In genomic region chr5:149960272-149961185, GRCh38 we compare ENCODE assay signal across 8 cellular contexts. TPM values are rescaled to one million over a fixed set of nuclear protein-coding genes. Genes with fewer than 3 reads are reported as not detected.
DNase-seq lines count a peak whose midpoint lies in the region; ATAC-seq, FAIRE-seq and TF ChIP-seq lines count a peak whose summit lies in the region.

Gene SLC26A2 (plus strand): TSS chr5:149960758. CDS start chr5:149977653, 16,895 bp downstream.

- ATAC-seq in GM19351 (IDR thresholded peaks at IDR 0.05; ENCODE audit: unreplicated experiment) (peak; percentile 99), HG03521 (IDR thresholded peaks at IDR 0.05; ENCODE audit: unreplicated experiment) (peak; percentile 100), HepG2 (peak; percentile 99)

- peak; percentile 17; the same call in 1 of the 2 replicates for TF ChIP-seq CTCF in HepG2 (CRISPR knock-in tag; IDR thresholded peaks at IDR 0.05)

- peak within 1 kb of the TSS; percentile 57 for H3K9ac ChIP-seq in HepG2 (ENCODE audit: insufficient read depth, low read depth, low read length)

- no peaks in the 10 kb centered on the region for H3K36me3 ChIP-seq in HepG2 (replicated peaks in 1 of 2; ENCODE audit: control insufficient read depth in 1 of 2, insufficient read depth in 2 of 2, low read length in 2 of 2)

- no peaks in the 10 kb centered on the region for H4K20me1 ChIP-seq in HepG2 (ENCODE audit: insufficient read depth, low read length)

- H3K79me2 ChIP-seq in HepG2 (ENCODE audit: insufficient read depth, low read length), result no peaks in the 10 kb centered on the region

- no peaks in the 10 kb centered on the region for H3K9me3 ChIP-seq in HepG2 (ENCODE audit: low read length)

- TF ChIP-seq POLR2A in HepG2 (IDR thresholded peaks at IDR 0.05; ENCODE audit: insufficient read depth in 1 of 2, low read depth in 2 of 2, low read length in 2 of 2), result peak; percentile 85 to 91

- peak within 1 kb of the TSS; percentile 52 for H3K27ac ChIP-seq in HepG2 (ENCODE audit: extremely low read length, insufficient read depth, low read length)

- H3K4me2 ChIP-seq in HepG2 (ENCODE audit: low read depth, low read length), result peak within 1 kb of the TSS; percentile 91

- CTCF ChIA-PET in HepG2 (lab: Yijun Ruan, JAX; ENCODE audit: low intra/inter-chr PET ratio, low total read pairs), result interaction anchor here (1.0 to 2.5 kb wide), 3 partner anchors 9 to 123 kb away, joined by 5 to 10 read pairs (median 6); no protein-coding TSS in a partner anchor

- peak within 1 kb of the TSS; percentile 51 to 77 (median 69) for H3K4me3 ChIP-seq in HepG2 (replicated peaks in 1 of 3; ENCODE audit: insufficient read depth in 1 of 3, low read depth in 2 of 3, low read length in 3 of 3)

- BruUV-seq in HepG2 (replicated peaks; lab: Mats Ljungman, UMichigan), result TSS peak; percentile 77

- in situ Hi-C loops in HepG2 (cut with HindIII; ENCODE audit: extremely low pct_ligation_motif_present, low pct_unique_long_range_greater_than_20kb), result no loop called here

- H3K4me1 ChIP-seq in HepG2 (ENCODE audit: insufficient read depth, low read length), result peaks cover 50% of the 10 kb centered on the region

- TF ChIP-seq EP300 in HepG2 (IDR thresholded peaks at IDR 0.05; ENCODE audit: low read depth in 2 of 2, low read length in 2 of 2) (no peak), HepG2 (CRISPR knock-in tag; IDR thresholded peaks at IDR 0.05; ENCODE audit: borderline replicate concordance) (no peak)

- peak; percentile 77 to 99 (median 94) for DNase-seq in C1 segment of cervical spinal cord (lab: John Stamatoyannopoulos, UW)
- peak; percentile 98 for DNase-seq in NCI-H748 (lab: John Stamatoyannopoulos, UW; ENCODE audit: unreplicated experiment)
- DNase-seq in activated CD4-positive, alpha-beta T cell treated with anti-CD3 and anti-CD28 coated beads, Interleukin-2, amount 50 U/mL, for 24 hours (ENCODE audit: low read depth in 1 of 2, low spot score in 1 of 2), result peak; percentile 76 to 92
- DNase-seq in dermis blood vessel endothelial cell, result peak; percentile 98
- peak; percentile 92 for DNase-seq in HepG2 (ENCODE audit: low spot score)
- peak; percentile 93 for DNase-seq in stimulated activated CD4-positive, alpha-beta T cell treated with anti-CD3 and anti-CD28 coated beads, Interleukin-4, amount 100 ng/mL, for 1 hour

- peak; percentile 48; the same call in 1 of the 2 replicates for TF ChIP-seq RAD21 in HepG2 (CRISPR knock-in tag; IDR thresholded peaks at IDR 0.05)

- WGBS in HepG2 (ENCODE audit: low lambda C conversion rate), result 2% methylated on average over 17 of the region's 84 CpGs

- peak within 1 kb of the TSS; percentile 20 for H2AFZ ChIP-seq in HepG2 (ENCODE audit: low read length)

- intact Hi-C loops in HepG2 (cut with micrococcal nuclease; ENCODE audit: unreplicated experiment), result loop anchor here (1.0 to 2.0 kb wide), 2 partner anchors 28 to 30 kb away; no protein-coding TSS in a partner anchor

- no peaks in the 10 kb centered on the region for H3K27me3 ChIP-seq in HepG2 (ENCODE audit: control insufficient read depth in 1 of 2, insufficient read depth in 2 of 2, low read length in 2 of 2)

- peak; percentile 15 for FAIRE-seq in HepG2 (lab: Jason Lieb, UNC)

- POLR2A ChIA-PET in HepG2 (lab: Yijun Ruan, JAX), result interaction anchor here (0.7 to 3.4 kb wide), 13 partner anchors 9 to 509 kb away, joined by 3 to 17 read pairs (median 4); partner anchors contain the start of genes HMGXB3 and TIGD6

TF ChIP-seq in HepG2, 621 proteins besides CTCF, POLR2A, EP300 and RAD21 (continues in another document):
- TF ChIP-seq PBX3 (CRISPR knock-in tag; IDR thresholded peaks at IDR 0.05; ENCODE audit: borderline replicate concordance), result peak; percentile 96; the same call in 1 of the 2 replicates
- no peak for TF ChIP-seq FIP1L1 (IDR thresholded peaks at IDR 0.05; ENCODE audit: borderline replicate concordance, insufficient read depth, low read depth, low read length)
- TF ChIP-seq ZNF253 (CRISPR knock-in tag; IDR thresholded peaks at IDR 0.05; ENCODE audit: borderline replicate concordance), result no peak
- TF ChIP-seq HMGXB3 (CRISPR knock-in tag; IDR thresholded peaks at IDR 0.05; ENCODE audit: borderline replicate concordance), result no peak
- TF ChIP-seq KDM4B (CRISPR knock-in tag; IDR thresholded peaks at IDR 0.05), result peak; percentile 77
- no peak for TF ChIP-seq ZNF564 (CRISPR knock-in tag; IDR thresholded peaks at IDR 0.05)
- TF ChIP-seq NFATC3 (CRISPR knock-in tag; IDR thresholded peaks at IDR 0.05), result no peak
- TF ChIP-seq MED1 (CRISPR knock-in tag; IDR thresholded peaks at IDR 0.05), result peak; percentile 16; the same call in 1 of the 2 replicates
- TF ChIP-seq ZNF558 (CRISPR knock-in tag; IDR thresholded peaks at IDR 0.05; ENCODE audit: borderline replicate concordance), result peak; percentile 83; the same call in 1 of the 2 replicates
- no peak for TF ChIP-seq JUN (CRISPR knock-in tag; IDR thresholded peaks at IDR 0.05)
- TF ChIP-seq ZNF543 (CRISPR knock-in tag; IDR thresholded peaks at IDR 0.05), result 0 out of 2 replicates have a peak, but pooled peaks have one; percentile 51
- no peak for TF ChIP-seq NR2F1 (CRISPR knock-in tag; IDR thresholded peaks at IDR 0.05)
- TF ChIP-seq MAZ (IDR thresholded peaks at IDR 0.05; ENCODE audit: borderline replicate concordance, low read depth, low read length), result no peak
- TF ChIP-seq MAZ (CRISPR knock-in tag; IDR thresholded peaks at IDR 0.05; ENCODE audit: low read depth), result peak; percentile 27; the same call in 1 of the 2 replicates
- TF ChIP-seq ZNF343 (CRISPR knock-in tag; IDR thresholded peaks at IDR 0.05), result no peak
- no peak for TF ChIP-seq FOXK2 (IDR thresholded peaks at IDR 0.05)
- TF ChIP-seq RAD51 (IDR thresholded peaks at IDR 0.05; ENCODE audit: borderline replicate concordance), result peak; percentile 95

RNA-seq across cellular contexts. Expression of gene SLC26A2, which starts in this region (rescaled TPM):
- total RNA-seq in dermis blood vessel endothelial cell (22.0 and 25.3 TPM in 2 replicates), HepG2 (2016; rRNA removed; fragmentation: Illumina TruSeq; extraction: Trizol) (6.3 and 7.9 TPM in 2 replicates)
- total RNA-seq in HepG2 (2016; cell fraction: cytosol; rRNA removed; fragmentation: Illumina TruSeq; extraction: Trizol; ENCODE audit: low read depth), result 0.44 and 0.81 TPM in 2 replicates
- total RNA-seq in HepG2 (2016; cell fraction: insoluble cytoplasmic fraction; rRNA removed; fragmentation: Illumina TruSeq; extraction: Trizol), result 6.9 and 8.1 TPM in 2 replicates
- total RNA-seq in HepG2 (2016; cell fraction: membrane; rRNA removed; fragmentation: Illumina TruSeq; extraction: Trizol), result 1.8 and 2.6 TPM in 2 replicates
- total RNA-seq in HepG2 (2016; cell fraction: nucleus; rRNA removed; fragmentation: Illumina TruSeq; extraction: Trizol), result 7.9 and 8.8 TPM in 2 replicates
- 1.9 and 2.2 TPM in 2 replicates for polyA plus RNA-seq in HepG2 (2011; rRNA removed)
- polyA plus RNA-seq in HepG2 (2011; cell fraction: cytosol; rRNA removed), result 1.0 and 2.0 TPM in 2 replicates
- polyA plus RNA-seq in HepG2 (2011; cell fraction: nucleus; rRNA removed), result 0.74 and 1.4 TPM in 2 replicates
- 1.9 and 2.5 TPM in 2 replicates for polyA plus RNA-seq in HepG2 (2012)
- polyA plus RNA-seq in HepG2 (2016; cell fraction: cytosol; fragmentation: Illumina TruSeq; extraction: Trizol; ENCODE audit: low read depth), result 0.12 and 0.19 TPM in 2 replicates
- polyA plus RNA-seq in HepG2 (2016; cell fraction: insoluble cytoplasmic fraction; fragmentation: Illumina TruSeq; extraction: Trizol; ENCODE audit: low read depth), result 2.6 and 2.7 TPM in 2 replicates
- polyA plus RNA-seq in HepG2 (2016; cell fraction: membrane; fragmentation: Illumina TruSeq; extraction: Trizol; ENCODE audit: low read depth), result 0.38 and 0.41 TPM in 2 replicates
- polyA plus RNA-seq in HepG2 (2016; cell fraction: nucleus; fragmentation: Illumina TruSeq; extraction: Trizol; ENCODE audit: insufficient read depth, low read depth), result 5.0 and 5.5 TPM in 2 replicates
- polyA minus RNA-seq in HepG2 (2011; rRNA and poly(A)+ RNA removed; ENCODE audit: low replicate concordance), result 14.1 and 15.8 TPM in 2 replicates
- 5.9 and 6.4 TPM in 2 replicates for polyA minus RNA-seq in HepG2 (2011; cell fraction: cytosol; rRNA and poly(A)+ RNA removed)
- 4.9 and 5.8 TPM in 2 replicates for polyA minus RNA-seq in HepG2 (2011; cell fraction: nucleus; rRNA and poly(A)+ RNA removed)

Comparison
In these comparisons a context has a peak if more than half of its experiments do, and no peak if none do; other contexts are left out.
1. Peak in every context shown above with its lines: DNase-seq, ATAC-seq, H3K4me3 ChIP-seq and H3K27ac ChIP-seq.